In the genomic region with DNA sequence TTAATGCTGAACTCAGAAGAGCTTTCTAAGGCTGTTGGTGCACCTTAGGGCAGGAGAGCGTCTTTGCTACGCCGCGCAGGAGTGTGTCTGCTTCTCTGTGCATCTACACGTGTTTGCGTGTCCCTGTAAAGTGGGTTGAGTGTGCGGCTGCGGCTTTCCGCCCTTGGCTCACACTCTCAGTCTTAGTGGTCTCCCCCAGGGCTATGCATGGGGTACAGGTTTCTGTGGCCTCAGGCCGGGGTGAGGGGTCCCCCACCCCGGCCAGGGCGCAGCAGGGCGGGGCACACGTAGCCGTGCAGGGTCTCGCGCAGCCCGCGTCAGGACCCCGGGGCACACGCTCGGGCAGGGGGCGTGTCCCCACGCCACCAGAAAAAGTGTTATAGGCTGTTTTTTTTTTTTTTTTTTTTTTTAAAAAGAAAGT, we compare ENCODE assay signal across 8 cellular contexts. TPM values are rescaled to one million over a fixed set of nuclear protein-coding genes. Genes with fewer than 3 reads are reported as not detected.
DNase-seq lines count a peak whose midpoint lies in the region; ATAC-seq and TF ChIP-seq lines count a peak whose summit lies in the region.

No MANE protein-coding gene starts in this region.

- H3K36me3 ChIP-seq in heart right ventricle, result no peaks in the 10 kb centered on the region
- H3K36me3 ChIP-seq in sigmoid colon, result no peaks in the 10 kb centered on the region

- ATAC-seq in HG03064 (IDR thresholded peaks at IDR 0.05; ENCODE audit: low read depth, unreplicated experiment) (peak; percentile 45), heart right ventricle (peak; percentile 8 to 78 (median 42))

- CTCF ChIA-PET in activated naive CD4-positive, alpha-beta T cell treated with anti-CD3 and anti-CD28 coated beads for 36 hours (lab: Charles Lee), result interaction anchor here (0.6 to 1.3 kb wide), 9 partner anchors 31 to 364 kb away, joined by 3 to 18 read pairs (median 3); partner anchors contain the start of genes CNEP1R1 and HEATR3

- peaks cover 34% of the 10 kb centered on the region for H3K4me1 Mint-ChIP-seq in activated naive CD4-positive, alpha-beta T cell treated with anti-CD3 and anti-CD28 coated beads for 36 hours (ENCODE audit: low read depth)

- no peak for TF ChIP-seq POLR2A in sigmoid colon (IDR thresholded peaks at IDR 0.05)

- no peaks in the 10 kb centered on the region for H3K27me3 ChIP-seq in heart right ventricle
- H3K27me3 ChIP-seq in sigmoid colon, result no peaks in the 10 kb centered on the region

- peak overlapping the region; percentile 58 to 98 (median 80) for H3K4me3 ChIP-seq in heart right ventricle
- H3K4me3 ChIP-seq in sigmoid colon, result peak overlapping the region; percentile 83 to 98 (median 96)

- 0 to 1% methylated on average over 24 of the region's 24 CpGs for WGBS in heart right ventricle, 2 donors
- 0 to 1% methylated on average over 24 of the region's 24 CpGs for WGBS in sigmoid colon, 2 donors

- H3K9me3 Mint-ChIP-seq in activated naive CD4-positive, alpha-beta T cell treated with anti-CD3 and anti-CD28 coated beads for 36 hours, result no peaks in the 10 kb centered on the region

- H3K4me1 ChIP-seq in heart right ventricle (peaks cover 0 to 36% (median 27%) of the 10 kb centered on the region in 9 donors), sigmoid colon (peaks cover 0 to 35% (median 24%) of the 10 kb centered on the region in 4 donors)

- peak overlapping the region; percentile 93 for H3K27ac Mint-ChIP-seq in activated naive CD4-positive, alpha-beta T cell treated with anti-CD3 and anti-CD28 coated beads for 36 hours

- H3K27me3 Mint-ChIP-seq in activated naive CD4-positive, alpha-beta T cell treated with anti-CD3 and anti-CD28 coated beads for 36 hours (ENCODE audit: low read depth), result no peaks in the 10 kb centered on the region

- H3K4me3 Mint-ChIP-seq in activated naive CD4-positive, alpha-beta T cell treated with anti-CD3 and anti-CD28 coated beads for 36 hours, result peak overlapping the region; percentile 80

- H3K36me3 Mint-ChIP-seq in activated naive CD4-positive, alpha-beta T cell treated with anti-CD3 and anti-CD28 coated beads for 36 hours (ENCODE audit: low read depth), result peaks cover 10% of the 10 kb centered on the region

- no peaks in the 10 kb centered on the region for H3K9me3 ChIP-seq in heart right ventricle
- H3K9me3 ChIP-seq in sigmoid colon, result no peaks in the 10 kb centered on the region

- no peak for TF ChIP-seq EP300 in sigmoid colon (IDR thresholded peaks at IDR 0.05)

- TF ChIP-seq CTCF in heart right ventricle (IDR thresholded peaks at IDR 0.05), result no peak
- TF ChIP-seq CTCF in sigmoid colon (IDR thresholded peaks at IDR 0.05), result no peak

- H3K27ac ChIP-seq in heart right ventricle, result peak overlapping the region; percentile 92 to 98 (median 96)
- H3K27ac ChIP-seq in sigmoid colon, result peak overlapping the region; percentile 89 to 96 (median 94)

- intact Hi-C loops in activated naive CD4-positive, alpha-beta T cell treated with anti-CD3 and anti-CD28 coated beads for 36 hours (cut with micrococcal nuclease), result loop anchor here (1.0 to 5.0 kb wide), 10 partner anchors 8 to 1540 kb away; partner anchors contain the start of genes CNEP1R1, CYLD, HEATR3 and N4BP1
- intact Hi-C loops in heart right ventricle (cut with DNase I) (loop anchor here in 8 of 10 donors (2.0 to 10.0 kb wide), 7 partner anchors 50 to 125 kb away; partner anchors contain the start of genes HEATR3 (in 5 of the 8) and CNEP1R1 (in 1 of the 8)), sigmoid colon (cut with DNase I) (loop anchor here (2.0 to 10.0 kb wide), 3 partner anchors 128 to 590 kb away; partner anchors contain the start of genes BRD7, CNEP1R1 and CYLD)

- DNase-seq in NCI-H748 (lab: John Stamatoyannopoulos, UW; ENCODE audit: unreplicated experiment) (peak; percentile 46), NCI-H748 treated with DMSO at 0.1 percent for 48 hours (lab: John Stamatoyannopoulos, UW) (no peak), RPMI7951 (ENCODE audit: low read depth) (peak; percentile 59), heart right ventricle (peak in 1 of 2 donors; percentile 27), sigmoid colon (peak; percentile 76), NCI-H187 treated with DMSO at 0.1 percent for 48 hours (lab: John Stamatoyannopoulos, UW) (no peak)
- peak; percentile 82 for DNase-seq in activated naive CD4-positive, alpha-beta T cell treated with anti-CD3 and anti-CD28 coated beads for 36 hours

RNA-seq across cellular contexts. Expression of gene TENT4B, which starts 0.7 kb away (rescaled TPM):
- 9.5 and 9.8 TPM in 2 replicates for total RNA-seq in RPMI7951 (2014; rRNA removed; shearing (Covaris generic))
- 10 to 100 TPM; 17.9 to 18.4 TPM for total RNA-seq in activated naive CD4-positive, alpha-beta T cell treated with anti-CD3 and anti-CD28 coated beads for 36 hours
- total RNA-seq in heart right ventricle, result 1 to 10 TPM; 4.4 to 8.6 (median 7.1) TPM
- 1 to 10 TPM; 2.7 to 3.1 TPM for polyA plus RNA-seq in heart right ventricle
- 10 to 100 TPM; 14.9 to 23.5 (median 20.0) TPM for total RNA-seq in sigmoid colon
- polyA plus RNA-seq in sigmoid colon, result 1 to 10 TPM; 3.6 to 5.0 (median 4.2) TPM

Comparison
In these comparisons a context has a peak if more than half of its experiments do, and no peak if none do; other contexts are left out.
1. DNase-seq: peak in NCI-H748 (single experiment), RPMI7951 (single experiment), activated naive CD4-positive, alpha-beta T cell treated with anti-CD3 and anti-CD28 coated beads for 36 hours (single experiment) and sigmoid colon (single experiment); none in NCI-H748 treated with DMSO at 0.1 percent for 48 hours (single experiment) and NCI-H187 treated with DMSO at 0.1 percent for 48 hours (single experiment).